ENCODE assay signal across 8 cellular contexts in the genomic region with DNA sequence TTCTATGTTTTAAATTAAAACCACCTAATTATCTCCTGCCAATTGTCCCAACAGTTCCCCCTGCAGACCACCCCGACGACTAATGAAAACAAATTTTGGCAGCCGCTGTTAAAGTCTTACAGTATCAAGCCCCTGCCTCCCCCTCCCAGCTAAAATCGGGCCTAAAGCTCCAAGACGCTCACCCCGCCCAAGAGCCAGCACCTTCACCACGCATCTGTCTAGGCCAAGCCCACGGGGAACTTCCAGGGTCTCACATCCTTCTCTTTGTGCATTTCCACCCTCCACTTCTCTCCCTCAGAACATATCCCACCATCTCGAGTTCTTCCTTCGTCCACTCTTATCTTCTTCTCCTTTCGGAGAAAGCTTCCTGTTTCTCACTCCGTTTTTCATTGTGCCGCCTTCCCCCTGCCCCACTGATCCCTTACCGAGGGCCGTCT. TPM values are rescaled to one million over a fixed set of nuclear protein-coding genes. Genes with fewer than 3 reads are reported as not detected.
DNase-seq lines count a peak whose midpoint lies in the region.

No MANE protein-coding gene starts in this region.

- CTCF ChIA-PET in CD8-positive, alpha-beta memory T cell (lab: Charles Lee) = interaction anchor here (0.9 to 1.6 kb wide), 4 partner anchors 9 to 81 kb away, joined by 3 to 4 read pairs (median 4); no protein-coding TSS in a partner anchor
- CTCF ChIA-PET in activated naive CD4-positive, alpha-beta T cell treated with anti-CD3 and anti-CD28 coated beads, Interleukin-2, amount 10 ng/mL, durations not matched to agents 7 days and 5 days (lab: Charles Lee) = interaction anchor here (1.6 to 3.6 kb wide), 5 partner anchors 9 to 26 kb away, joined by 4 to 9 read pairs (median 8); no protein-coding TSS in a partner anchor

- H3K36me3 ChIP-seq in CD8-positive, alpha-beta memory T cell (ENCODE audit: insufficient read depth, low read length) = peaks cover 10% of the 10 kb centered on the region
- peaks cover 27% of the 10 kb centered on the region for H3K36me3 ChIP-seq in GM23248 (ENCODE audit: low read depth)

- H3K27me3 ChIP-seq in CD8-positive, alpha-beta memory T cell (ENCODE audit: insufficient read depth, low read length, poor library complexity, severe bottlenecking) = no peaks in the 10 kb centered on the region
- H3K27me3 ChIP-seq in GM23248 (replicated peaks; ENCODE audit: insufficient read depth) = no peaks in the 10 kb centered on the region

- DNase-seq in CD8-positive, alpha-beta memory T cell = peak in 3 of 5 donors; percentile 18 to 55 (median 36)
- DNase-seq in GM23248 (peak; percentile 55), NCI-H82 (lab: John Stamatoyannopoulos, UW) (peak; percentile 75), Ammon's horn (ENCODE audit: low spot score) (no peak), NCI-H226 (no peak)
- peak; percentile 58 for DNase-seq in activated naive CD4-positive, alpha-beta T cell treated with anti-CD3 and anti-CD28 coated beads, Interleukin-2, amount 10 ng/mL, durations not matched to agents 7 days and 5 days
- DNase-seq in stimulated activated CD4-positive, alpha-beta T cell treated with anti-CD3 and anti-CD28 coated beads, Interleukin-12 subunit alpha, Interleukin-12 subunit beta, amount 100 ng/mL, for 4 hours = peak; percentile 25

- H4K20me1 ChIP-seq in GM23248 (ENCODE audit: insufficient read depth) = 0 out of 2 replicates have a peak, but pooled peaks cover 3% of the 10 kb centered on the region

- POLR2A ChIA-PET in CD8-positive, alpha-beta memory T cell (lab: Charles Lee) = interaction anchor here (0.6 to 1.4 kb wide), 8 partner anchors 10 to 925 kb away, joined by 3 to 6 read pairs (median 4); a partner anchor contains a TSS

- H3F3A ChIP-seq in GM23248 (ENCODE audit: insufficient read depth) = peaks cover 12% of the 10 kb centered on the region

- peak overlapping the region; percentile 96 for H3K4me3 ChIP-seq in CD8-positive, alpha-beta memory T cell (ENCODE audit: low read length)
- H3K4me3 ChIP-seq in GM23248 = peak overlapping the region; percentile 97
- H3K4me3 ChIP-seq in iPS-18c (ENCODE audit: insufficient read depth, low read depth, low read length) = peak overlapping the region; percentile 95

- in situ Hi-C loops in GM23248 (cut with MboI) = no loop called here

- H3K4me1 ChIP-seq in CD8-positive, alpha-beta memory T cell (ENCODE audit: insufficient read depth, low read length) = peaks cover 31% of the 10 kb centered on the region
- H3K4me1 ChIP-seq in GM23248 (ENCODE audit: insufficient read depth) = peaks cover 22% of the 10 kb centered on the region

- peaks cover 0 to 56% (median 6%) of the 10 kb centered on the region in 3 donors for H3K36me3 Mint-ChIP-seq in CD8-positive, alpha-beta memory T cell
- H3K36me3 Mint-ChIP-seq in activated naive CD4-positive, alpha-beta T cell treated with anti-CD3 and anti-CD28 coated beads, Interleukin-2, amount 10 ng/mL, durations not matched to agents 7 days and 5 days = peaks cover 35% of the 10 kb centered on the region

- 1 to 3% methylated on average over 14 to 15 of the region's 15 CpGs for WGBS in GM23248 (ENCODE audit: low coverage in 1 of 2, low lambda C conversion rate in 2 of 2, missing lambda C conversion rate in 2 of 2), 2 experiments

- no peaks in the 10 kb centered on the region for H3K9me3 ChIP-seq in CD8-positive, alpha-beta memory T cell (ENCODE audit: low read length)
- H3K9me3 ChIP-seq in GM23248 (ENCODE audit: low read depth) = no peaks in the 10 kb centered on the region
- H3K9me3 ChIP-seq in iPS-18c (ENCODE audit: control insufficient read depth, insufficient read depth, low read length) = no peaks in the 10 kb centered on the region

- peak overlapping the region; percentile 97 for H3K27ac ChIP-seq in CD8-positive, alpha-beta memory T cell (ENCODE audit: low read depth, low read length)
- peak overlapping the region; percentile 91 for H3K27ac ChIP-seq in GM23248

- peaks cover 85% of the 10 kb centered on the region for H3K79me2 ChIP-seq in GM23248 (ENCODE audit: insufficient read depth)

- H3K9ac ChIP-seq in GM23248 = peak overlapping the region; percentile 97

- no peaks in the 10 kb centered on the region for H3K9me3 Mint-ChIP-seq in CD8-positive, alpha-beta memory T cell
- H3K9me3 Mint-ChIP-seq in activated naive CD4-positive, alpha-beta T cell treated with anti-CD3 and anti-CD28 coated beads, Interleukin-2, amount 10 ng/mL, durations not matched to agents 7 days and 5 days = no peaks in the 10 kb centered on the region

- H3K4me1 Mint-ChIP-seq in CD8-positive, alpha-beta memory T cell = peaks cover 66 to 83% (median 82%) of the 10 kb centered on the region in 3 donors
- H3K4me1 Mint-ChIP-seq in activated naive CD4-positive, alpha-beta T cell treated with anti-CD3 and anti-CD28 coated beads, Interleukin-2, amount 10 ng/mL, durations not matched to agents 7 days and 5 days = peaks cover 55% of the 10 kb centered on the region

- peak overlapping the region; percentile 86 for H3K4me2 ChIP-seq in GM23248 (ENCODE audit: unreplicated experiment)

- peak overlapping the region; percentile 89 for H2AFZ ChIP-seq in GM23248

- no peaks in the 10 kb centered on the region for H3K9me2 ChIP-seq in GM23248 (ENCODE audit: insufficient read depth)

- H3K27ac Mint-ChIP-seq in CD8-positive, alpha-beta memory T cell = peak overlapping the region; percentile 97 to 100 (median 99)
- H3K27ac Mint-ChIP-seq in activated naive CD4-positive, alpha-beta T cell treated with anti-CD3 and anti-CD28 coated beads, Interleukin-2, amount 10 ng/mL, durations not matched to agents 7 days and 5 days = peak overlapping the region; percentile 97

- H3K4me3 Mint-ChIP-seq in CD8-positive, alpha-beta memory T cell = peak overlapping the region; percentile 97 to 100 (median 99)
- peak overlapping the region; percentile 96 for H3K4me3 Mint-ChIP-seq in activated naive CD4-positive, alpha-beta T cell treated with anti-CD3 and anti-CD28 coated beads, Interleukin-2, amount 10 ng/mL, durations not matched to agents 7 days and 5 days

- peaks cover 0 to 3% of the 10 kb centered on the region in 2 donors for H3K27me3 Mint-ChIP-seq in CD8-positive, alpha-beta memory T cell
- H3K27me3 Mint-ChIP-seq in activated naive CD4-positive, alpha-beta T cell treated with anti-CD3 and anti-CD28 coated beads, Interleukin-2, amount 10 ng/mL, durations not matched to agents 7 days and 5 days = peaks cover 9% of the 10 kb centered on the region

RNA-seq across cellular contexts. Expression of a gene that starts 0.4 kb away (rescaled TPM):
- 100 to 1,000 TPM; 138 to 146 TPM for total RNA-seq in CD8-positive, alpha-beta memory T cell
- 136 TPM for polyA plus RNA-seq in CD8-positive, alpha-beta memory T cell
- 72.1 and 86.1 TPM in 2 replicates for total RNA-seq in GM23248 (2014; rRNA removed; shearing (Covaris generic))
- polyA plus RNA-seq in GM23248 (2016; fragmentation: Nextera tagmentation; extraction: Ambion mirVana) = 110 and 112 TPM in 2 replicates

RNA-seq across cellular contexts. Expression of a gene that starts 1.6 kb away (rescaled TPM):
- total RNA-seq in CD8-positive, alpha-beta memory T cell = 10 to 100 TPM; 28.2 to 29.1 TPM
- 31.7 TPM for polyA plus RNA-seq in CD8-positive, alpha-beta memory T cell
- total RNA-seq in GM23248 (2014; rRNA removed; shearing (Covaris generic)) = 20.6 and 30.9 TPM in 2 replicates
- polyA plus RNA-seq in GM23248 (2016; fragmentation: Nextera tagmentation; extraction: Ambion mirVana) = 30.2 and 33.6 TPM in 2 replicates

Comparison
In these comparisons a context has a peak if more than half of its experiments do, and no peak if none do; other contexts are left out.
1. DNase-seq: peak in CD8-positive, alpha-beta memory T cell (3 of 5), GM23248 (single experiment), NCI-H82 (single experiment), activated naive CD4-positive, alpha-beta T cell treated with anti-CD3 and anti-CD28 coated beads, Interleukin-2, amount 10 ng/mL, durations not matched to agents 7 days and 5 days (single experiment) and stimulated activated CD4-positive, alpha-beta T cell treated with anti-CD3 and anti-CD28 coated beads, Interleukin-12 subunit alpha, Interleukin-12 subunit beta, amount 100 ng/mL, for 4 hours (single experiment); none in Ammon's horn (single experiment) and NCI-H226 (single experiment).
2. Peak in every context shown above with its lines, with median percentiles within 50 percentile points of each other: H3K4me3 ChIP-seq.